ENCODE assay signal across 2 cellular contexts in genomic region chr20:47159166-47159565, GRCh38.
TF ChIP-seq lines count a peak whose summit lies in the region.

No MANE protein-coding gene starts in this region.

TF ChIP-seq in GM12878, 131 proteins besides CTCF, POLR2A, EP300 and RAD21 (continued from another document):
- no peak for TF ChIP-seq MLLT1 (IDR thresholded peaks at IDR 0.05)
- TF ChIP-seq CUX1 (IDR thresholded peaks at IDR 0.05; ENCODE audit: insufficient replicate concordance, low read depth, low read length) = no peak
- TF ChIP-seq NFXL1 (IDR thresholded peaks at IDR 0.05; ENCODE audit: borderline replicate concordance) = 0 out of 2 replicates have a peak, but pooled peaks have one; percentile 60
- TF ChIP-seq SREBF1 (IDR thresholded peaks at IDR 0.05; ENCODE audit: low read length) = no peak
- TF ChIP-seq PAX5 (IDR thresholded peaks at IDR 0.05; ENCODE audit: borderline replicate concordance, low read depth, low read length) = no peak
- no peak for TF ChIP-seq CHD4 (IDR thresholded peaks at IDR 0.05)
- no peak for TF ChIP-seq ZNF622 (IDR thresholded peaks at IDR 0.05)
- no peak for TF ChIP-seq ATF7 (IDR thresholded peaks at IDR 0.05; ENCODE audit: low read depth)
- no peak for TF ChIP-seq RUNX3 (IDR thresholded peaks at IDR 0.05; ENCODE audit: low read length)
- no peak for TF ChIP-seq JUNB (IDR thresholded peaks at IDR 0.05)
- no peak for TF ChIP-seq RELA (IDR thresholded peaks at IDR 0.05; ENCODE audit: borderline replicate concordance, partially characterized antibody)
- peak in 1 of 2 experiments; percentile 81; a peak in 1 of 4 replicates for TF ChIP-seq ETV6 (conservative IDR thresholded peaks at IDR 0.05 in 1 of 2, IDR thresholded peaks at IDR 0.05 in 1 of 2; ENCODE audit: borderline replicate concordance in 1 of 2, low read depth in 1 of 2)
- no peak for TF ChIP-seq RBBP5 (conservative IDR thresholded peaks at IDR 0.05)

TF ChIP-seq in K562, 482 proteins besides CTCF, POLR2A, EP300 and RAD21 (continued from another document):
- TF ChIP-seq ZBTB49 (CRISPR knock-in tag; IDR thresholded peaks at IDR 0.05; ENCODE audit: borderline replicate concordance) (no peak), NFIX (CRISPR knock-in tag; IDR thresholded peaks at IDR 0.05; ENCODE audit: low read depth) (no peak), EWSR1 (IDR thresholded peaks at IDR 0.05; ENCODE audit: borderline replicate concordance, low read depth, partially characterized antibody) (peak; percentile 20), ZZZ3 (IDR thresholded peaks at IDR 0.05) (no peak), GATAD2A (IDR thresholded peaks at IDR 0.05) (no peak), ZBTB11 (CRISPR knock-in tag; IDR thresholded peaks at IDR 0.05) (peak in 1 of 3 experiments; percentile 88; a peak in 2 of 6 replicates), KHSRP (IDR thresholded peaks at IDR 0.05) (no peak)
